ENCODE assay signal across 10 cellular contexts in genomic region chr14:55138091-55138490, GRCh38. TPM values are rescaled to one million over a fixed set of nuclear protein-coding genes. Genes with fewer than 3 reads are reported as not detected.
DNase-seq lines count a peak whose midpoint lies in the region; ATAC-seq and TF ChIP-seq lines count a peak whose summit lies in the region.
"Had no signal": no experiment of that assay in that cellular context is flagged by ENCODE, and none has a peak within 500 bp of the region (broad histone marks: within the 10 kb centered on the region; RNA-seq: fewer than 3 reads in every experiment).

No MANE protein-coding gene starts in this region.

- DNase-seq in AG09319 (ENCODE audit: extremely low read depth, low read depth) = no peak
- peak; percentile 5 for DNase-seq in NAMALWA (ENCODE audit: low spot score)
- peak; percentile 83 for DNase-seq in endodermal cell
- DNase-seq in HPDE6-E6E7 (ENCODE audit: extremely low spot score) = no peak
- no peak for DNase-seq in GM13976 (ENCODE audit: low spot score)
- no peak for DNase-seq in stimulated activated CD4-positive, alpha-beta T cell treated with anti-CD3 and anti-CD28 coated beads, Interleukin-2, amount 100 ng/mL, for 48 hours
- DNase-seq: COR-L47, NCI-H2081 had no signal

- 86 to 92% methylated on average over 2 to 7 of the region's 7 CpGs for WGBS in endodermal cell (ENCODE audit: insufficient coverage in 1 of 2, insufficient read length in 1 of 2), 2 experiments

- no peaks in the 10 kb centered on the region for H3K9me3 Mint-ChIP-seq in endodermal cell

- no peak overlapping the region for H3K27ac ChIP-seq in endodermal cell (ENCODE audit: low read depth, low read length)
- peak overlapping the region; percentile 82 for H3K27ac ChIP-seq in neutrophil

- no peak overlapping the region for H3K27ac Mint-ChIP-seq in endodermal cell

- no peak overlapping the region for H3K4me3 ChIP-seq in endodermal cell (ENCODE audit: low read length)
- no peak overlapping the region for H3K4me3 ChIP-seq in neutrophil (ENCODE audit: low read depth in 1 of 2, low read length in 1 of 2)

- no peaks in the 10 kb centered on the region for H3K4me1 ChIP-seq in endodermal cell (ENCODE audit: control insufficient read depth, insufficient read depth, low read length)
- H3K4me1 ChIP-seq in neutrophil (ENCODE audit: control insufficient read depth in 1 of 2, insufficient read depth in 1 of 2, low read depth in 1 of 2, low read length in 1 of 2) = peaks cover 48 to 57% of the 10 kb centered on the region in 2 experiments

- H3K36me3 ChIP-seq in endodermal cell (ENCODE audit: control insufficient read depth, insufficient read depth, low read length) = peaks cover 11% of the 10 kb centered on the region
- peaks cover 31% of the 10 kb centered on the region for H3K36me3 ChIP-seq in neutrophil

- no peak overlapping the region for H3K9ac ChIP-seq in endodermal cell (ENCODE audit: extremely low read depth, low read length, poor library complexity, severe bottlenecking)

- H3K36me3 Mint-ChIP-seq in endodermal cell (ENCODE audit: low read depth) = peaks cover 4% of the 10 kb centered on the region

- peak; percentile 8; the same call in 1 of the 2 replicates for TF ChIP-seq CTCF in AG09319 (IDR thresholded peaks at IDR 0.05; ENCODE audit: low read depth, low read length)
- TF ChIP-seq CTCF in endodermal cell (conservative IDR thresholded peaks at IDR 0.05) = peak; percentile 74
- TF ChIP-seq CTCF in neutrophil (IDR thresholded peaks at IDR 0.05) = no peak
- TF ChIP-seq CTCF in GM13976 (IDR thresholded peaks at IDR 0.05; ENCODE audit: borderline replicate concordance, control extremely low read depth, extremely low read depth, insufficient read depth, missing control alignments) = no peak

- H3K9me3 ChIP-seq in endodermal cell (ENCODE audit: control insufficient read depth, low read length) (no peaks in the 10 kb centered on the region), neutrophil (no peaks in the 10 kb centered on the region)

- no peaks in the 10 kb centered on the region for H3K27me3 ChIP-seq in endodermal cell (ENCODE audit: control insufficient read depth, insufficient read depth, low read length, poor library complexity, severe bottlenecking)
- H3K27me3 ChIP-seq in neutrophil = no peaks in the 10 kb centered on the region

- H3K4me1 Mint-ChIP-seq in endodermal cell = no peaks in the 10 kb centered on the region

- H3K4me3 Mint-ChIP-seq in endodermal cell = no peak overlapping the region

- H3K27me3 Mint-ChIP-seq in endodermal cell (ENCODE audit: insufficient read depth) = no peaks in the 10 kb centered on the region

- no peak for ATAC-seq in GM21423 (IDR thresholded peaks at IDR 0.05; ENCODE audit: unreplicated experiment)

- in situ Hi-C loops in GM13976 (cut with MboI; ENCODE audit: low sequenced_read_pairs, unreplicated experiment) = no loop called here

RNA-seq across cellular contexts. Expression of gene LGALS3, which starts 9.0 kb away (rescaled TPM):
- total RNA-seq in endodermal cell = 1 to 10 TPM; 1.0 to 2.0 TPM
- polyA plus RNA-seq in endodermal cell (2013, experiment 1 of 2) = 2.7 TPM
- 3.9 TPM for polyA plus RNA-seq in endodermal cell (2013, experiment 2 of 2)

RNA-seq across cellular contexts. Expression of gene DLGAP5, which starts 53.3 kb away (rescaled TPM):
- total RNA-seq in endodermal cell = 100 to 1,000 TPM in 1 of 2 donors, 10 to 100 TPM in 1; 71.1 to 112 TPM
- polyA plus RNA-seq in endodermal cell (2013, experiment 1 of 2) = 89.9 TPM
- polyA plus RNA-seq in endodermal cell (2013, experiment 2 of 2) = 99.2 TPM

Comparison
In these comparisons a context has a peak if more than half of its experiments do, and no peak if none do; other contexts are left out.
1. DNase-seq: peak in NAMALWA (single experiment) and endodermal cell (single experiment); none in AG09319 (single experiment), HPDE6-E6E7 (single experiment), GM13976 (single experiment) and stimulated activated CD4-positive, alpha-beta T cell treated with anti-CD3 and anti-CD28 coated beads, Interleukin-2, amount 100 ng/mL, for 48 hours (0 of 2).
2. CTCF ChIP-seq: peak in AG09319 (single experiment) and endodermal cell (single experiment); none in neutrophil (single experiment) and GM13976 (single experiment).